8 cellular contexts compared by ENCODE assay signal in genomic region chr10:46992794-46993552, GRCh38.
DNase-seq lines count a peak whose midpoint lies in the region; ATAC-seq and TF ChIP-seq lines count a peak whose summit lies in the region.

No MANE protein-coding gene starts in this region.

- H3K4me3 ChIP-seq in HFF-Myc (replicated peaks; ENCODE audit: low read depth, low read length) (no peak overlapping the region), fibroblast of villous mesenchyme (ENCODE audit: low read depth, low read length) (no peak overlapping the region), psoas muscle (no peak overlapping the region)

- no peaks in the 10 kb centered on the region for H3K36me3 ChIP-seq in psoas muscle (ENCODE audit: insufficient read depth in 1 of 2, low read depth in 1 of 2)

- WGBS in psoas muscle, 3 donors: 33 to 43% (median 39%) methylated on average over 7 of the region's 7 CpGs

- no peak overlapping the region for H3K27ac ChIP-seq in psoas muscle

- H3K9me3 ChIP-seq in psoas muscle: no peaks in the 10 kb centered on the region

- H3K4me1 ChIP-seq in psoas muscle: no peaks in the 10 kb centered on the region

- H3K27me3 ChIP-seq in psoas muscle (ENCODE audit: insufficient read depth in 3 of 3, low read length in 2 of 3): no peaks in the 10 kb centered on the region

- ATAC-seq in psoas muscle: peak; percentile 30 to 81 (median 72)
- no peak for ATAC-seq in GM19455 (IDR thresholded peaks at IDR 0.05; ENCODE audit: unreplicated experiment)

- TF ChIP-seq CTCF in HFF-Myc (IDR thresholded peaks at IDR 0.05; ENCODE audit: low read depth, low read length, missing control alignments) (peak; percentile 31), fibroblast of villous mesenchyme (IDR thresholded peaks at IDR 0.05; ENCODE audit: insufficient read depth, low read depth, low read length) (peak; percentile 42), psoas muscle (IDR thresholded peaks at IDR 0.05) (peak; percentile 14)

- DNase-seq in AG08396 (ENCODE audit: low spot score): peak; percentile 39
- DNase-seq in HFF-Myc (ENCODE audit: extremely low read depth, low read depth): no peak
- peak; percentile 31 for DNase-seq in SK-N-DZ (ENCODE audit: low spot score)
- peak; percentile 14 for DNase-seq in fibroblast of villous mesenchyme (ENCODE audit: low read depth)
- peak; percentile 34 to 69 for DNase-seq in psoas muscle
- DNase-seq in DMS79 treated with DMSO at 0.1 percent for 48 hours (lab: John Stamatoyannopoulos, UW): no peak
- no peak for DNase-seq in MV-4-11 (lab: John Stamatoyannopoulos, UW)

- intact Hi-C loops in psoas muscle (cut with DNase I): no loop called here

Comparison
In these comparisons a context has a peak if more than half of its experiments do, and no peak if none do; other contexts are left out.
1. DNase-seq: peak in AG08396 (single experiment), SK-N-DZ (single experiment), fibroblast of villous mesenchyme (single experiment) and psoas muscle (2 of 2); none in HFF-Myc (single experiment), DMS79 treated with DMSO at 0.1 percent for 48 hours (single experiment) and MV-4-11 (single experiment).
2. Peak in every context shown above with its lines, with median percentiles within 50 percentile points of each other: CTCF ChIP-seq.